27 cellular contexts compared by ENCODE assay signal in genomic region chr3:31875437-31875836, GRCh38.
DNase-seq lines count a peak whose midpoint lies in the region; ATAC-seq and TF ChIP-seq lines count a peak whose summit lies in the region.
"Had no signal": no experiment of that assay in that cellular context is flagged by ENCODE, and none has a peak within 500 bp of the region (broad histone marks: within the 10 kb centered on the region; RNA-seq: fewer than 3 reads in every experiment).

No MANE protein-coding gene starts in this region.

- H3K27ac Mint-ChIP-seq in chondrocyte (ENCODE audit: unreplicated experiment): peak overlapping the region; percentile 100
- H3K27ac Mint-ChIP-seq in naive B cell: peak overlapping the region in 4 of 6 donors; percentile 7 to 65 (median 26)
- H3K27ac Mint-ChIP-seq: CD4-positive, alpha-beta T cell had no signal

- H3K27me3 Mint-ChIP-seq in chondrocyte (ENCODE audit: low read depth) (no peaks in the 10 kb centered on the region), naive B cell (no peaks in the 10 kb centered on the region)
- H3K27me3 Mint-ChIP-seq: CD4-positive, alpha-beta T cell had no signal

- H3K4me3 Mint-ChIP-seq in chondrocyte (ENCODE audit: unreplicated experiment) (no peak overlapping the region), naive B cell (no peak overlapping the region)
- H3K4me3 Mint-ChIP-seq: CD4-positive, alpha-beta T cell had no signal

- H3K4me1 Mint-ChIP-seq in chondrocyte (ENCODE audit: low read depth): peaks cover 51% of the 10 kb centered on the region
- H3K4me1 Mint-ChIP-seq in naive B cell: peaks cover 18 to 31% (median 19%) of the 10 kb centered on the region in 3 donors

- no peaks in the 10 kb centered on the region for H4K20me1 ChIP-seq in Karpas-422 (ENCODE audit: insufficient read depth, low read depth, low read length)
- H4K20me1 ChIP-seq: BLaER1 treated with 17β-estradiol and CSF1 and Interleukin-3, amounts not matched to agents 10 nM and 100 nM had no signal

- H3K4me3 ChIP-seq in Karpas-422 (ENCODE audit: low read length): peak overlapping the region; percentile 36
- H3K4me3 ChIP-seq in RWPE2 (ENCODE audit: severe bottlenecking): no peak overlapping the region
- H3K4me3 ChIP-seq: A549; BLaER1 treated with 17β-estradiol and CSF1 and Interleukin-3, amounts not matched to agents 10 nM and 100 nM; Peyer's patch had no signal

- H3K9me3 ChIP-seq in Karpas-422 (ENCODE audit: low read length) (no peaks in the 10 kb centered on the region), RWPE2 (ENCODE audit: severe bottlenecking) (no peaks in the 10 kb centered on the region)
- H3K9me3 ChIP-seq: A549, Caco-2, Peyer's patch, SK-N-SH had no signal

- ATAC-seq in RWPE2 (ENCODE audit: low read depth) (no peak), naive B cell (ENCODE audit: low read depth in 2 of 2) (no peak)
- ATAC-seq: A549, HCT116 had no signal

- H3K36me3 Mint-ChIP-seq in chondrocyte (ENCODE audit: low read depth): peaks cover 3% of the 10 kb centered on the region
- peaks cover 29 to 32% of the 10 kb centered on the region in 2 donors for H3K36me3 Mint-ChIP-seq in naive B cell

- H3K9ac ChIP-seq in Karpas-422 (ENCODE audit: low read length): peak overlapping the region; percentile 67
- H3K9ac ChIP-seq: BLaER1 treated with 17β-estradiol and CSF1 and Interleukin-3, amounts not matched to agents 10 nM and 100 nM; SK-N-SH had no signal

- H3K4me2 ChIP-seq in Karpas-422 (ENCODE audit: low read depth, low read length, poor library complexity, severe bottlenecking): peak overlapping the region; percentile 79
- H3K4me2 ChIP-seq: BLaER1 treated with 17β-estradiol and CSF1 and Interleukin-3, amounts not matched to agents 10 nM and 100 nM had no signal

- TF ChIP-seq CTCF in RWPE2 (IDR thresholded peaks at IDR 0.05; ENCODE audit: poor library complexity, severe bottlenecking) (no peak), chondrocyte (IDR thresholded peaks at IDR 0.05) (no peak)

- DNase-seq in Karpas-422: peak; percentile 42
- no peak for DNase-seq in RWPE2 (ENCODE audit: low spot score)
- no peak for DNase-seq in chondrocyte (ENCODE audit: low spot score)
- DNase-seq in naive B cell: no peak
- DNase-seq in D341Med (ENCODE audit: low spot score): no peak
- no peak for DNase-seq in cortex of kidney (lab: John Stamatoyannopoulos, UW)
- no peak for DNase-seq in activated effector memory CD4-positive, alpha-beta T cell treated with Interleukin-2 at 50 U/mL for 16 hours
- DNase-seq in NCI-H1092 treated with DMSO at 0.1 percent for 48 hours (lab: John Stamatoyannopoulos, UW): no peak
- DNase-seq: AML-193; Caco-2; CD4-positive, alpha-beta T cell; DMS 273 treated with DMSO at 0.1 percent for 48 hours; DMS79; GF-D8; MV-4-11; NCI-H1105 treated with DMSO at 0.1 percent for 48 hours; NCI-H2029; NCI-H446 treated with DMSO at 0.1 percent for 48 hours; NCI-H526; NCI-H82; NK-92 treated with Interleukin-12 subunit alpha and Interleukin-12 subunit beta, amount 100 ng/mL, for 24 hours; Peyer's patch; SK-N-SH had no signal

- peak overlapping the region; percentile 93 for H3K27ac ChIP-seq in Karpas-422 (ENCODE audit: low read length)
- peak overlapping the region; percentile 79 for H3K27ac ChIP-seq in RWPE2 (ENCODE audit: poor library complexity, severe bottlenecking)
- H3K27ac ChIP-seq: BLaER1 treated with 17β-estradiol and CSF1 and Interleukin-3, amounts not matched to agents 10 nM and 100 nM; HL-60; Peyer's patch had no signal

- H3K27me3 ChIP-seq in Karpas-422 (ENCODE audit: low read length) (no peaks in the 10 kb centered on the region), RWPE2 (ENCODE audit: insufficient read depth, poor library complexity, severe bottlenecking) (no peaks in the 10 kb centered on the region)
- H3K27me3 ChIP-seq: BLaER1 treated with 17β-estradiol and CSF1 and Interleukin-3, amounts not matched to agents 10 nM and 100 nM; Peyer's patch had no signal

- H3K36me3 ChIP-seq in Karpas-422 (ENCODE audit: insufficient read depth, low read length): peaks cover 43% of the 10 kb centered on the region
- H3K36me3 ChIP-seq in RWPE2 (ENCODE audit: low read depth): peaks cover 59% of the 10 kb centered on the region
- H3K36me3 ChIP-seq: BLaER1 treated with 17β-estradiol and CSF1 and Interleukin-3, amounts not matched to agents 10 nM and 100 nM; Peyer's patch had no signal

- peaks cover 92% of the 10 kb centered on the region for H3K79me2 ChIP-seq in Karpas-422 (ENCODE audit: low read length)

- peaks cover 69% of the 10 kb centered on the region for H3K4me1 ChIP-seq in Karpas-422 (ENCODE audit: low read length)
- H3K4me1 ChIP-seq in RWPE2 (ENCODE audit: insufficient read depth, poor library complexity, severe bottlenecking): peaks cover 50% of the 10 kb centered on the region
- H3K4me1 ChIP-seq: Caco-2, Peyer's patch had no signal

- no peaks in the 10 kb centered on the region for H3K9me2 ChIP-seq in Karpas-422 (replicated peaks; ENCODE audit: insufficient read depth, low read length)
- H3K9me2 ChIP-seq: SK-N-SH had no signal

- H3K9me3 Mint-ChIP-seq in chondrocyte (ENCODE audit: low read depth): no peaks in the 10 kb centered on the region
- H3K9me3 Mint-ChIP-seq in naive B cell: peaks cover 0 to under 1% (median 0%) of the 10 kb centered on the region in 7 donors
- H3K9me3 Mint-ChIP-seq: CD4-positive, alpha-beta T cell had no signal

- H2AFZ ChIP-seq in Karpas-422 (ENCODE audit: low read length): no peak overlapping the region
